In genomic region chr22:19789828-19790227, GRCh38 we compare ENCODE assay signal across 35 cellular contexts. TPM values are rescaled to one million over a fixed set of nuclear protein-coding genes. Genes with fewer than 3 reads are reported as not detected.
"Had no signal": no experiment of that assay in that cellular context is flagged by ENCODE, and none has a peak within 500 bp of the region (broad histone marks: within the 10 kb centered on the region; RNA-seq: fewer than 3 reads in every experiment).

No MANE protein-coding gene starts in this region.

- H3K9ac ChIP-seq: KMS-11 had no signal

- H3K4me2 ChIP-seq: KMS-11 had no signal

- H3K27ac ChIP-seq: KMS-11 had no signal

- H3K9me3 ChIP-seq: MG63 had no signal

- DNase-seq: Karpas-422, MG63, MM.1S, MV-4-11, NCI-H1048, NCI-H1092, NCI-H1092 treated with DMSO at 0.1 percent for 48 hours, NCI-H1105, NCI-H1105 treated with DMSO at 0.1 percent for 48 hours, NCI-H1417, NCI-H1417 treated with DMSO at 0.1 percent for 48 hours, NCI-H1436, NCI-H1436 treated with DMSO at 0.1 percent for 48 hours, NCI-H146, NCI-H1694, NCI-H1694 treated with DMSO at 0.1 percent for 48 hours, NCI-H187, NCI-H187 treated with DMSO at 0.1 percent for 48 hours, NCI-H1930, NCI-H2029, NCI-H2029 treated with DMSO at 0.1 percent for 48 hours, NCI-H2081, NCI-H2081 treated with DMSO at 0.1 percent for 48 hours, NCI-H2107, NCI-H2171, NCI-H2171 treated with DMSO at 0.1 percent for 48 hours, NCI-H2227 treated with DMSO at 0.1 percent for 48 hours, NCI-H226, NCI-H345, NCI-H446, NCI-H446 treated with DMSO at 0.1 percent for 48 hours, NCI-H510A, NCI-H510A treated with DMSO at 0.1 percent for 48 hours had no signal

- H3K4me3 ChIP-seq: MG63 had no signal

- H3K27me3 ChIP-seq: MG63 had no signal

RNA-seq across cellular contexts. Expression of gene TBX1, which starts 29.2 kb away (rescaled TPM):
- total RNA-seq: MCF 10A had no signal
